9 cellular contexts compared by ENCODE assay signal in genomic region chr9:125700791-125701190, GRCh38. TPM values are rescaled to one million over a fixed set of nuclear protein-coding genes. Genes with fewer than 3 reads are reported as not detected.
DNase-seq lines count a peak whose midpoint lies in the region; ATAC-seq lines count a peak whose summit lies in the region.
"Had no signal": no experiment of that assay in that cellular context is flagged by ENCODE, and none has a peak within 500 bp of the region (broad histone marks: within the 10 kb centered on the region; RNA-seq: fewer than 3 reads in every experiment).

No MANE protein-coding gene starts in this region.

- no peaks in the 10 kb centered on the region for H3K36me3 Mint-ChIP-seq in activated T-cell treated with anti-CD3 and anti-CD28 coated beads, Interleukin-2, amount 50 U/mL, for 72 hours (ENCODE audit: insufficient read depth in 2 of 2)

- H3K4me1 Mint-ChIP-seq in activated T-cell treated with anti-CD3 and anti-CD28 coated beads, Interleukin-2, amount 50 U/mL, for 72 hours (ENCODE audit: low read depth), result peaks cover 69% of the 10 kb centered on the region

- peak; percentile 64 for DNase-seq in activated effector memory CD4-positive, alpha-beta T cell treated with anti-CD3 and anti-CD28 coated beads, Interleukin-2, amount 50 U/mL, for 16 hours
- DNase-seq in activated effector memory CD4-positive, alpha-beta T cell treated with Interleukin-2 at 50 U/mL for 16 hours, result no peak
- DNase-seq in activated T-cell treated with anti-CD3 and anti-CD28 coated beads, Interleukin-2, amount 50 U/mL, for 72 hours, result peak; percentile 54 to 60
- peak in 2 of 3 experiments; percentile 26 to 41 for DNase-seq in stimulated activated CD4-positive, alpha-beta T cell treated with anti-CD3 and anti-CD28 coated beads, TNF-alpha, amount 100 ng/mL, for 24 hours (ENCODE audit: low read depth in 3 of 3)
- DNase-seq in inferior parietal cortex (ENCODE audit: extremely low spot score) (no peak), sciatic nerve (ENCODE audit: low spot score) (no peak), globus pallidus (ENCODE audit: low spot score) (no peak)
- DNase-seq: activated naive CD8-positive, alpha-beta T cell treated with anti-CD3 and anti-CD28 coated beads, Interleukin-2, amount 10 ng/mL, durations not matched to agents 7 days and 5 days had no signal

- peak; percentile 66 for ATAC-seq in HG03064 (IDR thresholded peaks at IDR 0.05; ENCODE audit: low read depth, unreplicated experiment)
- peak; percentile 84 to 87 for ATAC-seq in activated T-cell treated with anti-CD3 and anti-CD28 coated beads, Interleukin-2, amount 50 U/mL, for 72 hours (replicated peaks in 1 of 2)
- ATAC-seq in sciatic nerve, result no peak

- H3K4me3 Mint-ChIP-seq in activated T-cell treated with anti-CD3 and anti-CD28 coated beads, Interleukin-2, amount 50 U/mL, for 72 hours, result peak overlapping the region; percentile 37 to 78
- H3K4me3 Mint-ChIP-seq: activated naive CD8-positive, alpha-beta T cell treated with anti-CD3 and anti-CD28 coated beads, Interleukin-2, amount 10 ng/mL, durations not matched to agents 7 days and 5 days had no signal

- intact Hi-C loops in sciatic nerve (cut with DNase I), result no loop called here

- no peaks in the 10 kb centered on the region for H3K9me3 Mint-ChIP-seq in activated T-cell treated with anti-CD3 and anti-CD28 coated beads, Interleukin-2, amount 50 U/mL, for 72 hours
- H3K9me3 Mint-ChIP-seq: activated naive CD8-positive, alpha-beta T cell treated with anti-CD3 and anti-CD28 coated beads, Interleukin-2, amount 10 ng/mL, durations not matched to agents 7 days and 5 days had no signal

- H3K27me3 Mint-ChIP-seq in activated T-cell treated with anti-CD3 and anti-CD28 coated beads, Interleukin-2, amount 50 U/mL, for 72 hours (ENCODE audit: low read depth), result no peaks in the 10 kb centered on the region
- H3K27me3 Mint-ChIP-seq: activated naive CD8-positive, alpha-beta T cell treated with anti-CD3 and anti-CD28 coated beads, Interleukin-2, amount 10 ng/mL, durations not matched to agents 7 days and 5 days had no signal

- H3K27ac Mint-ChIP-seq in activated T-cell treated with anti-CD3 and anti-CD28 coated beads, Interleukin-2, amount 50 U/mL, for 72 hours, result peak overlapping the region; percentile 70
- H3K27ac Mint-ChIP-seq: activated naive CD8-positive, alpha-beta T cell treated with anti-CD3 and anti-CD28 coated beads, Interleukin-2, amount 10 ng/mL, durations not matched to agents 7 days and 5 days had no signal

RNA-seq across cellular contexts. Expression of gene MAPKAP1, which starts 6.2 kb away (rescaled TPM):
- total RNA-seq in activated T-cell treated with anti-CD3 and anti-CD28 coated beads, Interleukin-2, amount 50 U/mL, for 72 hours, result 10 to 100 TPM; 42.1 to 42.8 TPM
- 54.6 TPM for total RNA-seq in sciatic nerve

RNA-seq across cellular contexts. Expression of gene PBX3, which starts 46.4 kb away (rescaled TPM):
- total RNA-seq in activated T-cell treated with anti-CD3 and anti-CD28 coated beads, Interleukin-2, amount 50 U/mL, for 72 hours, result 10 to 100 TPM; 19.7 to 20.6 TPM
- 39.1 TPM for total RNA-seq in sciatic nerve

Comparison
In these comparisons a context has a peak if more than half of its experiments do, and no peak if none do; other contexts are left out.
1. DNase-seq: peak in activated effector memory CD4-positive, alpha-beta T cell treated with anti-CD3 and anti-CD28 coated beads, Interleukin-2, amount 50 U/mL, for 16 hours (single experiment), activated T-cell treated with anti-CD3 and anti-CD28 coated beads, Interleukin-2, amount 50 U/mL, for 72 hours (2 of 2) and stimulated activated CD4-positive, alpha-beta T cell treated with anti-CD3 and anti-CD28 coated beads, TNF-alpha, amount 100 ng/mL, for 24 hours (2 of 3); none in activated effector memory CD4-positive, alpha-beta T cell treated with Interleukin-2 at 50 U/mL for 16 hours (single experiment), inferior parietal cortex (single experiment), sciatic nerve (single experiment) and globus pallidus (single experiment).